In the genomic region with DNA sequence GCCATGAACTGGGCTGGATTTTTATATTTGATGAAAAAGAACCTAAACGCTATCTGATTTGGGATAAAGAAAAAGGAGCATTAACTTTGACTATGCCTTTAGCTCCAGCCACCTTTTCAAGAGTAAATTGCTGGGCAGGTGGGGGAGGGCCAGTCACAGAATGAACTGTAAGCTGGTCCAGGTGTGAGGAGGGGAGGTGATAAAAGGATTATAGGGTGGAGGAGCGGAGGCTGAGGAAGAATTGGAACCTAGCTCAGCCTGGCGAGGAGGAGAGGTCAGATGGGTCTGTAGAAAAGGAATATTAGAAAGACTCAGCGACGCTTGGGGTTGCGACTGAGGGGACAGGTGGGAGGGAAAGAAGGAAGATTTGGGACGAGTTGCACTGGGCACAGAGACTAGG, we compare ENCODE assay signal across 3 cellular contexts. TPM values are rescaled to one million over a fixed set of nuclear protein-coding genes. Genes with fewer than 3 reads are reported as not detected.
"Had no signal": no experiment of that assay in that cellular context is flagged by ENCODE, and none has a peak within 500 bp of the region (broad histone marks: within the 10 kb centered on the region; RNA-seq: fewer than 3 reads in every experiment).

No MANE protein-coding gene starts in this region.

RNA-seq across cellular contexts. Expression of gene LITAFD, which starts 45.4 kb away (rescaled TPM):
- total RNA-seq: LHCN-M2, M059J, MCF 10A had no signal
